In the genomic region with DNA sequence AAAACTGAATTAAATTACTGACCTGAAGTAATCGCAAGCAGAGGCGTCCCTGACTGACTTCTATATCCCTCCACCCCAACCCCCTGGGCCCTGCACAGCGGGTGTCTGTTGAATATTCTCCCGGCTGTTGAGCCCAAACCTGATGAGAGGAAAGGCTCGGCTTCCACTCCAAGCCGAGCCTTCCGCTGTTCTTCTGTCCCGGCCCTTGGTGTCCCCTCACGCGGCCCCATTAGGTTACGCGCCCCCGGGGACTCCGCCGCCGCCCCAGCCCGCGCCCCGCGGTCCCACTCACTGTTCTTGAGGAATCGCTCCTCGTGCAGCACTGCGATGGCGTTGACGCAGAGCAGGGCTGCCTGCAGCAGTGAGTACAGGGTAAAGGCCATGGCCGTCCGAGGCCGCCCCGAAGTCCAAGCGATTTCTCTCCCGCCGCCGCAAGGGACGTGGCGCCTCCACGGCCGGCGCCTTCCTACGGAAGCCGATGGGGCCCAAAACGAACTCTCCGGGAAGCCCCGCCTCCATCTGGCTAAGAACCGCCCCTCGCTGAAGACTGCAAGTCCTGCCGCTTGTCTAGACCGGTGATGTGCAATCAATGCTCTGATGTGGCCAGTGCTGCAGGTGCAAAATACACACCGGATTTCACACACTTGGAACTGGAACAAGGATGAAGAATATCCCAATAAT, we compare ENCODE assay signal across 7 cellular contexts. TPM values are rescaled to one million over a fixed set of nuclear protein-coding genes. Genes with fewer than 3 reads are reported as not detected.
A peak's percentile ranks its signal among the peaks of the same experiment; 100 is the strongest.
DNase-seq lines count a peak whose midpoint lies in the region; ATAC-seq and TF ChIP-seq lines count a peak whose summit lies in the region.

A gene with protein sequence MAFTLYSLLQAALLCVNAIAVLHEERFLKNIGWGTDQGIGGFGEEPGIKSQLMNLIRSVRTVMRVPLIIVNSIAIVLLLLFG (minus strand): TSS at position 470 of the 681 bp plus-strand sequence. CDS start 87 bp downstream, at position 383.

- peak in 1 of 2 donors; percentile 62 for TF ChIP-seq POLR2A in sigmoid colon (IDR thresholded peaks at IDR 0.05)

- TF ChIP-seq CTCF in sigmoid colon (IDR thresholded peaks at IDR 0.05): peak in 1 of 4 experiments; percentile 23

- TF ChIP-seq EP300 in sigmoid colon (IDR thresholded peaks at IDR 0.05): no peak

- DNase-seq in NCI-H1930 (lab: John Stamatoyannopoulos, UW) (peak; percentile 87 to 95), T-helper 9 cell (peak; percentile 84), astrocyte of the hippocampus (ENCODE audit: low read depth, low spot score) (peak; percentile 96), hypothalamus (lab: John Stamatoyannopoulos, UW) (peak; percentile 28 to 90 (median 80)), sigmoid colon (peak; percentile 94)

- H3K4me3 ChIP-seq in sigmoid colon: peak within 1 kb of the TSS; percentile 78 to 96 (median 88)

- H3K27ac ChIP-seq in sigmoid colon: peak within 1 kb of the TSS; percentile 80 to 84 (median 82)

- intact Hi-C loops in sigmoid colon (cut with DNase I): loop anchor here (1.0 kb wide), 1 partner anchor 26 kb away; a partner anchor contains a TSS

- peaks cover 0 to 4% (median 0%) of the 10 kb centered on the region in 4 donors for H3K36me3 ChIP-seq in sigmoid colon

- WGBS in sigmoid colon, 2 donors: 0% methylated on average over 48 of the region's 48 CpGs

- no peaks in the 10 kb centered on the region for H3K9me3 ChIP-seq in sigmoid colon

- ATAC-seq in GM18502 (IDR thresholded peaks at IDR 0.05; ENCODE audit: poor library complexity, unreplicated experiment) (peak; percentile 85), HG02943 (IDR thresholded peaks at IDR 0.05; ENCODE audit: low read depth, unreplicated experiment) (peak; percentile 84)

- H3K4me1 ChIP-seq in sigmoid colon: peaks cover 0 to 24% (median 20%) of the 10 kb centered on the region in 4 donors

- no peaks in the 10 kb centered on the region for H3K27me3 ChIP-seq in sigmoid colon

RNA-seq across cellular contexts. Expression of the gene that starts here (rescaled TPM):
- total RNA-seq in sigmoid colon: 10 to 100 TPM in 3 of 4 donors, 1 to 10 TPM in 1; 7.1 to 15.7 (median 11.8) TPM
- 10 to 100 TPM; 12.6 to 20.4 (median 14.3) TPM for polyA plus RNA-seq in sigmoid colon

Comparison
In these comparisons a context has a peak if more than half of its experiments do, and no peak if none do; other contexts are left out.
1. Peak in every context shown above with its lines: DNase-seq, ATAC-seq, H3K4me3 ChIP-seq and H3K27ac ChIP-seq.